Comparison of ENCODE assay signal across 11 cellular contexts in genomic region chr1:86296305-86297205, GRCh38.
"Had no signal": no experiment of that assay in that cellular context is flagged by ENCODE, and none has a peak within 500 bp of the region (broad histone marks: within the 10 kb centered on the region; RNA-seq: fewer than 3 reads in every experiment).

No MANE protein-coding gene starts in this region.

- H3K4me3 ChIP-seq: pancreas had no signal

- H3K27me3 ChIP-seq: pancreas had no signal

- H3K27ac ChIP-seq: pancreas had no signal

- DNase-seq: activated CD4-positive, alpha-beta T cell treated with anti-CD3 and anti-CD28 coated beads, Interleukin-2, amount 50 U/mL, for 1 hour; activated CD4-positive, CD25-positive, alpha-beta regulatory T cell; activated T-cell treated with anti-CD3 and anti-CD28 coated beads for 4 hours; amniotic stem cell; glutamatergic neuron; mammary epithelial cell; pancreas; retina; small intestine; T1000 had no signal

- H3K36me3 ChIP-seq: pancreas had no signal

- ATAC-seq: left lobe of liver had no signal

- H3K9me3 ChIP-seq: pancreas had no signal

- H3K4me1 ChIP-seq: pancreas had no signal
